8 cellular contexts compared by ENCODE assay signal in the genomic region with DNA sequence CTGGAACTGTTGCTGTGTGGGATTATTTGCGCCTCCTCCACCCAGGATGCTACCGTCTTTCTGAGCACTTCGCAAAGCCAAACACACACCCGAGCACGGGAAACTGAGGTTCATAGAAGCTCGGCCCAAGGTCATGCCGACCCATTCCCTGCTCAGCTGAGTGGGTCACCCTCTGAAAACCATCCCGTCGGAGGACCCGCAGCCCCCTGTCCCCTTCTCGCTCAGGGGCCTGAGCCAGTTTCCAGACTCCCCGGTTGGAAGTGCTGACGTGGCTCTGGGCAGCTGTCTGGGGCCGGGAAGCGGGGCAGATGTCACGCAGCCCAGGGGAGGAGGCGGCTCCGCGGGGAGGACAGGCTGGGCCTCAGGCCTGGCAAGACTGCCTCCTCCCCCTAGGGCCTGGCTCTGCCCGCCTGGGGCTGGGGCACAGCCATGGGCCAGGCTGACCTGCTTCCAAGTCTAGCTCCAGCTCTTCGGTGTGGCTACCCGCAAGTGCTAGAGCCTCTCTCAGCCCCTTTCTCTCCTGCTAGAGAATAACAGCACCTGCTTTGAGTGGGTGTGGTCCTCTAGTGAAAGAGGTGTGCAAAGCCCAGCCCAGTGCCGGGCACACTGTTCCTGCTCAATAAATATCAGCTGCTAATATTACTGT. TPM values are rescaled to one million over a fixed set of nuclear protein-coding genes. Genes with fewer than 3 reads are reported as not detected.
A peak's percentile ranks its signal among the peaks of the same experiment; 100 is the strongest.
DNase-seq lines count a peak whose midpoint lies in the region; ATAC-seq and TF ChIP-seq lines count a peak whose summit lies in the region.

No MANE protein-coding gene starts in this region.

- H3K4me3 Mint-ChIP-seq in effector memory CD8-positive, alpha-beta T cell, result peak overlapping the region; percentile 68 to 74

- H3K27ac ChIP-seq in PC-9 (peak overlapping the region; percentile 83), substantia nigra (ENCODE audit: low read depth, low read length, poor library complexity, severe bottlenecking) (peak overlapping the region; percentile 91)

- intact Hi-C loops in PC-9 (cut with micrococcal nuclease; ENCODE audit: unreplicated experiment), result no loop called here

- TF ChIP-seq CTCF in HFF-Myc (IDR thresholded peaks at IDR 0.05; ENCODE audit: low read depth, low read length, missing control alignments) (no peak), PC-9 (conservative IDR thresholded peaks at IDR 0.05) (no peak)

- peak overlapping the region; percentile 86 to 90 for H3K27ac Mint-ChIP-seq in effector memory CD8-positive, alpha-beta T cell

- CTCF ChIA-PET in PC-9 (lab: Charles Lee), result interaction anchor here (0.9 to 1.4 kb wide), 2 partner anchors 20 to 51 kb away, joined by 3 to 5 read pairs; no protein-coding TSS in a partner anchor

- H3K27me3 Mint-ChIP-seq in effector memory CD8-positive, alpha-beta T cell, result no peaks in the 10 kb centered on the region

- 0 out of 2 replicates have a peak, but pooled peaks cover 3% of the 10 kb centered on the region for H4K20me1 ChIP-seq in PC-9 (ENCODE audit: insufficient read depth)

- peak overlapping the region; percentile 77 for H3K4me2 ChIP-seq in PC-9

- H3K36me3 ChIP-seq in PC-9 (ENCODE audit: low read depth), result no peaks in the 10 kb centered on the region

- H3K9me2 ChIP-seq in PC-9 (ENCODE audit: insufficient read depth), result no peaks in the 10 kb centered on the region

- H3K27me3 ChIP-seq in PC-9 (ENCODE audit: insufficient read depth, low read depth), result no peaks in the 10 kb centered on the region

- peaks cover 55% of the 10 kb centered on the region for H3F3A ChIP-seq in PC-9 (ENCODE audit: insufficient read depth, low read depth)

- peak overlapping the region; percentile 68 for H2AFZ ChIP-seq in PC-9

- no TSS peak for BruUV-seq in PC-9 (replicated peaks; lab: Mats Ljungman, UMichigan)

- peaks cover 3% of the 10 kb centered on the region; the same call in 1 of the 2 replicates for H3K79me2 ChIP-seq in PC-9 (ENCODE audit: low read depth)

- H3K36me3 Mint-ChIP-seq in effector memory CD8-positive, alpha-beta T cell (ENCODE audit: insufficient read depth), result peaks cover 13% of the 10 kb centered on the region

- peaks cover 38 to 43% of the 10 kb centered on the region in 2 donors for H3K4me1 Mint-ChIP-seq in effector memory CD8-positive, alpha-beta T cell (ENCODE audit: low read depth in 2 of 2)

- ATAC-seq in effector memory CD8-positive, alpha-beta T cell (replicated peaks), result peak; percentile 1
- ATAC-seq in HG02870 (IDR thresholded peaks at IDR 0.05; ENCODE audit: unreplicated experiment), result no peak

- POLR2A ChIA-PET in PC-9 (lab: Charles Lee; ENCODE audit: unreplicated experiment), result no interaction called here

- no peaks in the 10 kb centered on the region for H3K9me3 Mint-ChIP-seq in effector memory CD8-positive, alpha-beta T cell

- peak overlapping the region; percentile 35 for H3K4me3 ChIP-seq in HFF-Myc (replicated peaks; ENCODE audit: low read depth, low read length)
- H3K4me3 ChIP-seq in PC-9, result peak overlapping the region; percentile 59

- H3K4me1 ChIP-seq in PC-9 (replicated peaks; ENCODE audit: insufficient read depth), result peaks cover 77% of the 10 kb centered on the region

- DNase-seq in NCI-H1417 (lab: John Stamatoyannopoulos, UW), result peak; percentile 53 to 92 (median 62)
- DNase-seq in NCI-H1417 treated with DMSO at 0.1 percent for 48 hours (lab: John Stamatoyannopoulos, UW), result no peak
- no peak for DNase-seq in HFF-Myc (ENCODE audit: extremely low read depth, low read depth)
- DNase-seq in PC-9, result peak; percentile 75 to 84
- DNase-seq in effector memory CD8-positive, alpha-beta T cell, result no peak
- DNase-seq in lung microvascular endothelial cell (ENCODE audit: low read depth in 2 of 2), result peak; percentile 56 to 70
- DNase-seq in substantia nigra (lab: John Stamatoyannopoulos, UW), result peak in 43 of 49 donors; percentile 58 to 91 (median 83)

- H3K9me3 ChIP-seq in PC-9 (ENCODE audit: insufficient read depth, low read depth), result no peaks in the 10 kb centered on the region

RNA-seq across cellular contexts. Expression of a gene that starts 9.9 kb away (rescaled TPM):
- total RNA-seq in PC-9 (2021) (59.9 and 68.2 TPM in 2 replicates), lung microvascular endothelial cell (20.7 and 39.1 TPM in 2 replicates)

Comparison
In these comparisons a context has a peak if more than half of its experiments do, and no peak if none do; other contexts are left out.
1. DNase-seq: peak in NCI-H1417 (3 of 3), PC-9 (2 of 2), lung microvascular endothelial cell (2 of 2) and substantia nigra (43 of 49); none in NCI-H1417 treated with DMSO at 0.1 percent for 48 hours (single experiment), HFF-Myc (single experiment) and effector memory CD8-positive, alpha-beta T cell (0 of 3).